Comparison of ENCODE assay signal across 1 cellular context in the genomic region with DNA sequence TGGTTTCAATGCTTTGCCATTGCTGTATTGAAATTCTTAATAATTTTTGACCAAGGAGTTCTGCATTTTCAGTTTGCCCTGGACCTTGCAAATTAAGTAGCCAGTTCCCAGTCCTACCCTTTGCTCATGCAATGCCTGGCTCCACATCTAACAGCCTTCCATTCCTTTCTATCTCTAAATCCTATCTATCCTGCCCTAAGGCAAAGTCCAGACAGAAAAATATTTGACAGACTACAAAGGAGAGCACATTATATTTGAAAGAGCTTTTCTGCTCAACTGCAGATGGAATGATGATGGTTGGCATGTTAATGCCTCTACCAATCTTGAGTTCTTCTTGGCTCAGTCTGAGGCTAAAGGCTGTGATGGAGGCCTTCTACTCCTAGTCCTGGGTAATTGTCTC.
TF ChIP-seq lines count a peak whose summit lies in the region.

No MANE protein-coding gene starts in this region.

TF ChIP-seq in HepG2, 621 proteins besides CTCF, POLR2A, EP300 and RAD21:
- no peak for TF ChIP-seq TAF15 (IDR thresholded peaks at IDR 0.05; ENCODE audit: low read depth, low read length, poor library complexity, severe bottlenecking)
- peak; percentile 54; the same call in 1 of the 2 replicates for TF ChIP-seq ZNF317 (CRISPR knock-in tag; IDR thresholded peaks at IDR 0.05)
- TF ChIP-seq HNF4A (CRISPR knock-in tag; IDR thresholded peaks at IDR 0.05), result peak; percentile 29
